In the genomic region with DNA sequence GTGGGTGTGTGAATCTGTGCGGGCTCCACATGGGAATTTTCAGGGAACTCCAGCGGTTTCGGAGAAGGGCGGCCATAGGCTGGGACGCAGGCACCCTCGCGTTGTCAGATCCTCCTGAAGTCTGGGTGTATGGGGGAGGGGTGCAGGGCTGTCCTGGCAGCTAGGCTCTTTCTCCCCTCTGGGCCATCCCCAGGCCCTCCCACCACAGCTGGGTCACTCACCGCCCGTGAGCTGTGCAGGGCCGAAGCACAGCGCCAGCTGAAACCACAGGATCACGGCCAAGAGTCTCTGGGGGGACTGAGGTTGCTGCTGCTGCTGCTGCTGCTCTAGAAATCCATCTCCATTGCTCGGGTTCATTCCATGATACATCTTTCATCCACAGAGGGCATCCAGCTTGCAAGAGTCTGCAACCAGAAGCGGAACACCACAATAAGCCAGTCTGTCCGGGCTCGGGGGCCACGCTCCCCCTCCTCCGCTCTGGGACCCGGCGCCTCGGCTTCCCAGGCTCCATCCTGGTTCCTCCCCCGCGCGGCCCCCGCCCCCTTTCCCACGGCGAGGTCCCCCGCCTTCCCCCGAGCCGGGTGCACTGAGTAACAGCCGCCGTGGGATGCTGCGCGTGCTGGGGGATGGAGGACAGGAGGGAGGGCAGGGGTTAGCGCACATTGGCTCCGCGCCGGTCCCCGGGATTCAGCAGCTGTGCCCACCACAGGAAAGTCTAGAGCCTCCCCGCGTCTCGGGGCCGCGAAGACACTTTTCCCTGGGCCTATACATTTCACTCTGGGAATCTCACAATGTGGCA, we compare ENCODE assay signal across 1 cellular context.
TF ChIP-seq lines count a peak whose summit lies in the region.

No MANE protein-coding gene starts in this region.

TF ChIP-seq in GM12878, 131 proteins besides CTCF, POLR2A, EP300 and RAD21:
- no peak for TF ChIP-seq ZZZ3 (IDR thresholded peaks at IDR 0.05; ENCODE audit: control insufficient read depth, insufficient read length, low read depth)
- TF ChIP-seq ZNF217 (IDR thresholded peaks at IDR 0.05), result no peak
- TF ChIP-seq SMARCA5 (IDR thresholded peaks at IDR 0.05), result no peak
- TF ChIP-seq, protein P1, sequence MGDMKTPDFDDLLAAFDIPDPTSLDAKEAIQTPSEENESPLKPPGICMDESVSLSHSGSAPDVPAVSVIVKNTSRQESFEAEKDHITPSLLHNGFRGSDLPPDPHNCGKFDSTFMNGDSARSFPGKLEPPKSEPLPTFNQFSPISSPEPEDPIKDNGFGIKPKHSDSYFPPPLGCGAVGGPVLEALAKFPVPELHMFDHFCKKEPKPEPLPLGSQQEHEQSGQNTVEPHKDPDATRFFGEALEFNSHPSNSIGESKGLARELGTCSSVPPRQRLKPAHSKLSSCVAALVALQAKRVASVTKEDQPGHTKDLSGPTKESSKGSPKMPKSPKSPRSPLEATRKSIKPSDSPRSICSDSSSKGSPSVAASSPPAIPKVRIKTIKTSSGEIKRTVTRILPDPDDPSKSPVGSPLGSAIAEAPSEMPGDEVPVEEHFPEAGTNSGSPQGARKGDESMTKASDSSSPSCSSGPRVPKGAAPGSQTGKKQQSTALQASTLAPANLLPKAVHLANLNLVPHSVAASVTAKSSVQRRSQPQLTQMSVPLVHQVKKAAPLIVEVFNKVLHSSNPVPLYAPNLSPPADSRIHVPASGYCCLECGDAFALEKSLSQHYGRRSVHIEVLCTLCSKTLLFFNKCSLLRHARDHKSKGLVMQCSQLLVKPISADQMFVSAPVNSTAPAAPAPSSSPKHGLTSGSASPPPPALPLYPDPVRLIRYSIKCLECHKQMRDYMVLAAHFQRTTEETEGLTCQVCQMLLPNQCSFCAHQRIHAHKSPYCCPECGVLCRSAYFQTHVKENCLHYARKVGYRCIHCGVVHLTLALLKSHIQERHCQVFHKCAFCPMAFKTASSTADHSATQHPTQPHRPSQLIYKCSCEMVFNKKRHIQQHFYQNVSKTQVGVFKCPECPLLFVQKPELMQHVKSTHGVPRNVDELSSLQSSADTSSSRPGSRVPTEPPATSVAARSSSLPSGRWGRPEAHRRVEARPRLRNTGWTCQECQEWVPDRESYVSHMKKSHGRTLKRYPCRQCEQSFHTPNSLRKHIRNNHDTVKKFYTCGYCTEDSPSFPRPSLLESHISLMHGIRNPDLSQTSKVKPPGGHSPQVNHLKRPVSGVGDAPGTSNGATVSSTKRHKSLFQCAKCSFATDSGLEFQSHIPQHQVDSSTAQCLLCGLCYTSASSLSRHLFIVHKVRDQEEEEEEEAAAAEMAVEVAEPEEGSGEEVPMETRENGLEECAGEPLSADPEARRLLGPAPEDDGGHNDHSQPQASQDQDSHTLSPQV (IDR thresholded peaks at IDR 0.05), result no peak
- TF ChIP-seq, protein P2, sequence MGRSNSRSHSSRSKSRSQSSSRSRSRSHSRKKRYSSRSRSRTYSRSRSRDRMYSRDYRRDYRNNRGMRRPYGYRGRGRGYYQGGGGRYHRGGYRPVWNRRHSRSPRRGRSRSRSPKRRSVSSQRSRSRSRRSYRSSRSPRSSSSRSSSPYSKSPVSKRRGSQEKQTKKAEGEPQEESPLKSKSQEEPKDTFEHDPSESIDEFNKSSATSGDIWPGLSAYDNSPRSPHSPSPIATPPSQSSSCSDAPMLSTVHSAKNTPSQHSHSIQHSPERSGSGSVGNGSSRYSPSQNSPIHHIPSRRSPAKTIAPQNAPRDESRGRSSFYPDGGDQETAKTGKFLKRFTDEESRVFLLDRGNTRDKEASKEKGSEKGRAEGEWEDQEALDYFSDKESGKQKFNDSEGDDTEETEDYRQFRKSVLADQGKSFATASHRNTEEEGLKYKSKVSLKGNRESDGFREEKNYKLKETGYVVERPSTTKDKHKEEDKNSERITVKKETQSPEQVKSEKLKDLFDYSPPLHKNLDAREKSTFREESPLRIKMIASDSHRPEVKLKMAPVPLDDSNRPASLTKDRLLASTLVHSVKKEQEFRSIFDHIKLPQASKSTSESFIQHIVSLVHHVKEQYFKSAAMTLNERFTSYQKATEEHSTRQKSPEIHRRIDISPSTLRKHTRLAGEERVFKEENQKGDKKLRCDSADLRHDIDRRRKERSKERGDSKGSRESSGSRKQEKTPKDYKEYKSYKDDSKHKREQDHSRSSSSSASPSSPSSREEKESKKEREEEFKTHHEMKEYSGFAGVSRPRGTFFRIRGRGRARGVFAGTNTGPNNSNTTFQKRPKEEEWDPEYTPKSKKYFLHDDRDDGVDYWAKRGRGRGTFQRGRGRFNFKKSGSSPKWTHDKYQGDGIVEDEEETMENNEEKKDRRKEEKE (IDR thresholded peaks at IDR 0.05), result no peak
- no peak for TF ChIP-seq BHLHE40 (IDR thresholded peaks at IDR 0.05; ENCODE audit: borderline replicate concordance in 1 of 2, low read depth in 2 of 2, low read length in 1 of 2)
- TF ChIP-seq TCF12 (IDR thresholded peaks at IDR 0.05; ENCODE audit: low read depth, low read length), result no peak
- no peak for TF ChIP-seq NFYA (IDR thresholded peaks at IDR 0.05; ENCODE audit: borderline replicate concordance, low read depth, low read length)
- TF ChIP-seq, protein P3, sequence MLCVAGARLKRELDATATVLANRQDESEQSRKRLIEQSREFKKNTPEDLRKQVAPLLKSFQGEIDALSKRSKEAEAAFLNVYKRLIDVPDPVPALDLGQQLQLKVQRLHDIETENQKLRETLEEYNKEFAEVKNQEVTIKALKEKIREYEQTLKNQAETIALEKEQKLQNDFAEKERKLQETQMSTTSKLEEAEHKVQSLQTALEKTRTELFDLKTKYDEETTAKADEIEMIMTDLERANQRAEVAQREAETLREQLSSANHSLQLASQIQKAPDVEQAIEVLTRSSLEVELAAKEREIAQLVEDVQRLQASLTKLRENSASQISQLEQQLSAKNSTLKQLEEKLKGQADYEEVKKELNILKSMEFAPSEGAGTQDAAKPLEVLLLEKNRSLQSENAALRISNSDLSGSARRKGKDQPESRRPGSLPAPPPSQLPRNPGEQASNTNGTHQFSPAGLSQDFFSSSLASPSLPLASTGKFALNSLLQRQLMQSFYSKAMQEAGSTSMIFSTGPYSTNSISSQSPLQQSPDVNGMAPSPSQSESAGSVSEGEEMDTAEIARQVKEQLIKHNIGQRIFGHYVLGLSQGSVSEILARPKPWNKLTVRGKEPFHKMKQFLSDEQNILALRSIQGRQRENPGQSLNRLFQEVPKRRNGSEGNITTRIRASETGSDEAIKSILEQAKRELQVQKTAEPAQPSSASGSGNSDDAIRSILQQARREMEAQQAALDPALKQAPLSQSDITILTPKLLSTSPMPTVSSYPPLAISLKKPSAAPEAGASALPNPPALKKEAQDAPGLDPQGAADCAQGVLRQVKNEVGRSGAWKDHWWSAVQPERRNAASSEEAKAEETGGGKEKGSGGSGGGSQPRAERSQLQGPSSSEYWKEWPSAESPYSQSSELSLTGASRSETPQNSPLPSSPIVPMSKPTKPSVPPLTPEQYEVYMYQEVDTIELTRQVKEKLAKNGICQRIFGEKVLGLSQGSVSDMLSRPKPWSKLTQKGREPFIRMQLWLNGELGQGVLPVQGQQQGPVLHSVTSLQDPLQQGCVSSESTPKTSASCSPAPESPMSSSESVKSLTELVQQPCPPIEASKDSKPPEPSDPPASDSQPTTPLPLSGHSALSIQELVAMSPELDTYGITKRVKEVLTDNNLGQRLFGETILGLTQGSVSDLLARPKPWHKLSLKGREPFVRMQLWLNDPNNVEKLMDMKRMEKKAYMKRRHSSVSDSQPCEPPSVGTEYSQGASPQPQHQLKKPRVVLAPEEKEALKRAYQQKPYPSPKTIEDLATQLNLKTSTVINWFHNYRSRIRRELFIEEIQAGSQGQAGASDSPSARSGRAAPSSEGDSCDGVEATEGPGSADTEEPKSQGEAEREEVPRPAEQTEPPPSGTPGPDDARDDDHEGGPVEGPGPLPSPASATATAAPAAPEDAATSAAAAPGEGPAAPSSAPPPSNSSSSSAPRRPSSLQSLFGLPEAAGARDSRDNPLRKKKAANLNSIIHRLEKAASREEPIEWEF (IDR thresholded peaks at IDR 0.05; ENCODE audit: insufficient replicate concordance, low read depth, low read length), result no peak
- no peak for TF ChIP-seq TBL1XR1 (IDR thresholded peaks at IDR 0.05; ENCODE audit: low read depth, low read length)
- no peak for TF ChIP-seq LARP7 (IDR thresholded peaks at IDR 0.05)
- TF ChIP-seq BACH1 (IDR thresholded peaks at IDR 0.05; ENCODE audit: borderline replicate concordance), result no peak
- TF ChIP-seq, protein P4, sequence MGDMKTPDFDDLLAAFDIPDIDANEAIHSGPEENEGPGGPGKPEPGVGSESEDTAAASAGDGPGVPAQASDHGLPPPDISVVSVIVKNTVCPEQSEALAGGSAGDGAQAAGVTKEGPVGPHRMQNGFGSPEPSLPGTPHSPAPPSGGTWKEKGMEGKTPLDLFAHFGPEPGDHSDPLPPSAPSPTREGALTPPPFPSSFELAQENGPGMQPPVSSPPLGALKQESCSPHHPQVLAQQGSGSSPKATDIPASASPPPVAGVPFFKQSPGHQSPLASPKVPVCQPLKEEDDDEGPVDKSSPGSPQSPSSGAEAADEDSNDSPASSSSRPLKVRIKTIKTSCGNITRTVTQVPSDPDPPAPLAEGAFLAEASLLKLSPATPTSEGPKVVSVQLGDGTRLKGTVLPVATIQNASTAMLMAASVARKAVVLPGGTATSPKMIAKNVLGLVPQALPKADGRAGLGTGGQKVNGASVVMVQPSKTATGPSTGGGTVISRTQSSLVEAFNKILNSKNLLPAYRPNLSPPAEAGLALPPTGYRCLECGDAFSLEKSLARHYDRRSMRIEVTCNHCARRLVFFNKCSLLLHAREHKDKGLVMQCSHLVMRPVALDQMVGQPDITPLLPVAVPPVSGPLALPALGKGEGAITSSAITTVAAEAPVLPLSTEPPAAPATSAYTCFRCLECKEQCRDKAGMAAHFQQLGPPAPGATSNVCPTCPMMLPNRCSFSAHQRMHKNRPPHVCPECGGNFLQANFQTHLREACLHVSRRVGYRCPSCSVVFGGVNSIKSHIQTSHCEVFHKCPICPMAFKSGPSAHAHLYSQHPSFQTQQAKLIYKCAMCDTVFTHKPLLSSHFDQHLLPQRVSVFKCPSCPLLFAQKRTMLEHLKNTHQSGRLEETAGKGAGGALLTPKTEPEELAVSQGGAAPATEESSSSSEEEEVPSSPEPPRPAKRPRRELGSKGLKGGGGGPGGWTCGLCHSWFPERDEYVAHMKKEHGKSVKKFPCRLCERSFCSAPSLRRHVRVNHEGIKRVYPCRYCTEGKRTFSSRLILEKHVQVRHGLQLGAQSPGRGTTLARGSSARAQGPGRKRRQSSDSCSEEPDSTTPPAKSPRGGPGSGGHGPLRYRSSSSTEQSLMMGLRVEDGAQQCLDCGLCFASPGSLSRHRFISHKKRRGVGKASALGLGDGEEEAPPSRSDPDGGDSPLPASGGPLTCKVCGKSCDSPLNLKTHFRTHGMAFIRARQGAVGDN (IDR thresholded peaks at IDR 0.05), result no peak
- TF ChIP-seq RUNX3 (IDR thresholded peaks at IDR 0.05; ENCODE audit: low read length), result no peak
